In the genomic region with DNA sequence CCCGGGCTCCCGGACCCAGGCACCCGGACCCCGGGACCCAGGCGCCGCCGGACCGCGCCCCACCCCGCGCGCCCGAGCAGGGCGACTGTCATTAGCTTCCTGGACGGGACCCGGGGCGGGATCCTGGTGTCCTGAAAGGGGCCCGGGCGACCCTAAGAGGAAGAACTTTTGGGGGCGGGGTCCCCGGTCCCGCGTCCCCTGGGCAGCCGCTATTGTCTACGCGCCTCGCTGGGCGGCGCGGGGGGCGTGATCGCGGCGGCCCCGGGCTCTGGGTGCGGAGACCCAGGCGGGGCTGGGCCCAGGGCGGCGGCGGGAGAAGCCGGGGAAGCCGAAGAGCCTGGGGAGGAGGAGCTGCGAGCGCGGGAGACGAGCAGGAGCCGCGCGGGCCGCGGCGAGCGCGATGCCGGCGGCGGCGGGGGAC, we compare ENCODE assay signal across 8 cellular contexts. TPM values are rescaled to one million over a fixed set of nuclear protein-coding genes. Genes with fewer than 3 reads are reported as not detected.
DNase-seq lines count a peak whose midpoint lies in the region; ATAC-seq, FAIRE-seq and TF ChIP-seq lines count a peak whose summit lies in the region.

No MANE protein-coding gene starts in this region.

- peak; percentile 48 for ATAC-seq in gastroesophageal sphincter

- FAIRE-seq in frontal cortex (lab: Jason Lieb, UNC) = no peak

- TF ChIP-seq EP300 in gastroesophageal sphincter (IDR thresholded peaks at IDR 0.05) = no peak

- TF ChIP-seq CTCF in GM10266 (IDR thresholded peaks at IDR 0.05; ENCODE audit: control insufficient read depth, insufficient read depth, low read depth, missing control alignments) = no peak
- TF ChIP-seq CTCF in gastroesophageal sphincter (IDR thresholded peaks at IDR 0.05) = no peak

- H3K9me3 ChIP-seq in gastroesophageal sphincter = no peaks in the 10 kb centered on the region

- DNase-seq in GM10266 (ENCODE audit: extremely low spot score) = peak; percentile 48
- peak; percentile 62 for DNase-seq in NCI-H2227 (lab: John Stamatoyannopoulos, UW; ENCODE audit: unreplicated experiment)
- DNase-seq in retina = peak; percentile 75
- DNase-seq in stimulated activated naive CD4-positive, alpha-beta T cell (lab: John Stamatoyannopoulos, UW) = no peak
- no peak for DNase-seq in SIG-M5 (lab: John Stamatoyannopoulos, UW)
- no peak for DNase-seq in frontal cortex (ENCODE audit: low spot score in 2 of 2)
- DNase-seq in ecto neural progenitor cell (ENCODE audit: low spot score) = no peak

- H3K27ac ChIP-seq in gastroesophageal sphincter = peak overlapping the region in 2 of 4 donors; percentile 43 to 77

- no peaks in the 10 kb centered on the region for H3K36me3 ChIP-seq in gastroesophageal sphincter

- peaks cover 55% of the 10 kb centered on the region for H3K27me3 ChIP-seq in gastroesophageal sphincter

- H3K4me3 ChIP-seq in gastroesophageal sphincter = peak overlapping the region; percentile 46 to 68

- peaks cover 0 to 34% (median 13%) of the 10 kb centered on the region in 3 donors for H3K4me1 ChIP-seq in gastroesophageal sphincter

- WGBS in gastroesophageal sphincter (ENCODE audit: low coverage in 1 of 2), 2 donors = no CpG with 5 or more reads among the region's 58 CpGs

- TF ChIP-seq POLR2A in gastroesophageal sphincter (IDR thresholded peaks at IDR 0.05) = no peak

RNA-seq across cellular contexts. Expression of gene HUNK, which starts 0.5 kb away (rescaled TPM):
- 1 to 10 TPM in 2 of 4 donors, under 1 TPM in 2; 0.47 to 1.7 (median 0.81) TPM for total RNA-seq in gastroesophageal sphincter
- 7.7 TPM for total RNA-seq in frontal cortex

Comparison
In these comparisons a context has a peak if more than half of its experiments do, and no peak if none do; other contexts are left out.
1. DNase-seq: peak in GM10266 (single experiment), NCI-H2227 (single experiment) and retina (single experiment); none in stimulated activated naive CD4-positive, alpha-beta T cell (0 of 6), SIG-M5 (single experiment), frontal cortex (0 of 2) and ecto neural progenitor cell (single experiment).